In the genomic region with DNA sequence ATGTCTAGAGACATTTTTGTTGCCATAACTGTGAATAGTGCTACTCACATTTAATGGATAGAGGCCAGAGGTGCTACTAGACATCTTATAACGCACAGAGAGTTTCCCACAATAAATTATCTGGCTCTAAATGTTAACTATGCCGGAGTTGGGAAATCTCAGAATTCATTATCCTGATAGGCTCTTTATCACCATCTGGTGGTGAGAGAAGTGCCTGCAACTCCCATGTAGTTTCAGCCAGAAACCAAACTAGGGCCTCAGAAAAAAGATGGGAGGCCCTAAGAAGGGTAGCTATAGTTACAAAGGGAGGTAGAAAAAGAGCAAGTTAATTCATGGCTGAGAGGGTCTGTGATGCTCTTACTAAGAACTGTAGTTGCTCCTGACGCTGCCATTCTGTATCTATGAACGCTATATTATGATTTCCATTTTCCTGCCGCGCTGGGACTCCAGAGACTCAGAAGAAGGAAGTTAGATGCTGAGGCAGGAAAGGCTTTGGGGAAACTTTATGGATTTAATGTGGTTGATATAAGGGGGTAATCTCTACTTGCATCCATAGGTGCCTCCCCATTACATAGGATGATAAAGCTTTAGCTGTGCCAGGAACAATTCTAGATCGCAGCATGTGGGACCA, we compare ENCODE assay signal across 8 cellular contexts. TPM values are rescaled to one million over a fixed set of nuclear protein-coding genes. Genes with fewer than 3 reads are reported as not detected.
DNase-seq lines count a peak whose midpoint lies in the region; ATAC-seq and TF ChIP-seq lines count a peak whose summit lies in the region.

No MANE protein-coding gene starts in this region.

- H3K4me1 Mint-ChIP-seq in brain = peaks cover 23% of the 10 kb centered on the region

- H3K36me3 Mint-ChIP-seq in brain = no peaks in the 10 kb centered on the region

- peak overlapping the region in 1 of 5 experiments; percentile 37 for H3K27ac Mint-ChIP-seq in brain

- H3K4me3 ChIP-seq in HL-60 (replicated peaks; ENCODE audit: insufficient read depth, low read length) = no peak overlapping the region

- H3K4me3 Mint-ChIP-seq in brain = no peak overlapping the region

- H3K27ac ChIP-seq in HL-60 (replicated peaks) = no peak overlapping the region

- in situ Hi-C loops in SK-MEL-5 (cut with HindIII; ENCODE audit: low pct_unique_long_range_greater_than_20kb, low sequenced_read_pairs) = no loop called here

- H3K9me3 Mint-ChIP-seq in brain = no peaks in the 10 kb centered on the region

- DNase-seq in stimulated activated CD4-positive, alpha-beta T cell treated with anti-CD3 and anti-CD28 coated beads, Interleukin-12 subunit alpha, Interleukin-12 subunit beta, amount 100 ng/mL, for 4 hours = peak; percentile 32
- no peak for DNase-seq in stimulated activated CD4-positive, alpha-beta T cell treated with anti-CD3 and anti-CD28 coated beads, Interleukin-1b, Interleukin-23, amount 100 ng/mL, for 48 hours
- DNase-seq in HL-60 (ENCODE audit: low read depth in 1 of 2, low spot score in 1 of 2) (peak in 1 of 2 experiments; percentile 31), SK-MEL-5 (ENCODE audit: low read depth, low spot score) (peak; percentile 75), iPS-NIHi7 (ENCODE audit: extremely low spot score) (peak; percentile 70)
- DNase-seq in stimulated activated CD4-positive, alpha-beta T cell treated with anti-CD3 and anti-CD28 coated beads, Interleukin-2, amount 100 ng/mL, for 4 hours (ENCODE audit: low read depth) = peak; percentile 23

- no peak for ATAC-seq in HG03045 (IDR thresholded peaks at IDR 0.05; ENCODE audit: unreplicated experiment)

- H3K27me3 Mint-ChIP-seq in brain = peaks cover 6% of the 10 kb centered on the region

- TF ChIP-seq CTCF in HL-60 (IDR thresholded peaks at IDR 0.05; ENCODE audit: insufficient read depth, low read length) (peak; percentile 87), brain (conservative IDR thresholded peaks at IDR 0.05) (peak; percentile 81 to 87)

- H3K27me3 ChIP-seq in HL-60 (ENCODE audit: insufficient read depth, poor library complexity, severe bottlenecking) = no peaks in the 10 kb centered on the region

RNA-seq across cellular contexts. Expression of a gene that starts 22.9 kb away (rescaled TPM):
- 58.3 and 62.6 TPM in 2 replicates for total RNA-seq in SK-MEL-5 (2014; rRNA removed; shearing (Covaris generic))
- 33.8 and 40.8 TPM in 2 replicates for polyA plus RNA-seq in SK-MEL-5 (2015; cell fraction: cytosol; rRNA removed)
- polyA plus RNA-seq in SK-MEL-5 (2015; cell fraction: nucleus; rRNA removed) = 21.2 and 25.4 TPM in 2 replicates
- polyA plus RNA-seq in brain (ENCODE audit: insufficient read depth, low read depth, low replicate concordance) = 37.5 TPM

RNA-seq across cellular contexts. Expression of a gene that starts 50.4 kb away (rescaled TPM):
- 0.11 and 0.19 TPM in 2 replicates for total RNA-seq in SK-MEL-5 (2014; rRNA removed; shearing (Covaris generic))
- polyA plus RNA-seq in SK-MEL-5 (2015; cell fraction: cytosol; rRNA removed) = 0.23 and 0.24 TPM in 2 replicates
- 0.53 TPM in 2 replicates for polyA plus RNA-seq in SK-MEL-5 (2015; cell fraction: nucleus; rRNA removed)
- 23.4 TPM for polyA plus RNA-seq in brain (ENCODE audit: insufficient read depth, low read depth, low replicate concordance)
